ENCODE assay signal across 14 cellular contexts in the genomic region with DNA sequence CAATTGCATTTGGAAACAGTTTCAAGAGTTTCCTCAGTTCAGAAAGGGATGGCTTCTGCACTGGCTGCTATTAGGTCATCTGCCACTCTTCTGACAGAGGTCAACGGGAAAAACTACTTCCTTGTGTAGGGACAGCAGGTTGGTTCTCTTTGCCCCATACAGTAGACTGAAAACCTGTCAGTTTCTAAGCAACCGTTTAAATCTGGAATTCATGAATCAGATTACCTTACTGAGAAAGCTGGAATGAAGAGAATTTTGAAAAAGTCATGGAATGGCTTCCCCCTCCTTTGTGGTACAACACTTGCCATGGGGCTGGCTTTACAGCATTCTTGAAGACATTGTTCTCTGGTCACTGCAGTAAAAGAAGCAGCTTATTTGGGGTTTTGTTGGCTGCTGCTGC.
DNase-seq lines count a peak whose midpoint lies in the region; ATAC-seq and TF ChIP-seq lines count a peak whose summit lies in the region.
"Had no signal": no experiment of that assay in that cellular context is flagged by ENCODE, and none has a peak within 500 bp of the region (broad histone marks: within the 10 kb centered on the region; RNA-seq: fewer than 3 reads in every experiment).

No MANE protein-coding gene starts in this region.

- no TSS peak for BruUV-seq in PC-3 (replicated peaks; lab: Mats Ljungman, UMichigan)
- no TSS peak for BruUV-seq in A673 (replicated peaks; lab: Mats Ljungman, UMichigan)

- TF ChIP-seq CTCF in PC-3 (conservative IDR thresholded peaks at IDR 0.05; ENCODE audit: low read depth, low read length) (no peak), ovary (IDR thresholded peaks at IDR 0.05) (no peak), prostate gland (IDR thresholded peaks at IDR 0.05) (no peak), A673 (conservative IDR thresholded peaks at IDR 0.05; ENCODE audit: low read depth, low read length) (no peak)

- H3K4me3 ChIP-seq in PC-3 (ENCODE audit: low read length) (no peak overlapping the region), ovary (no peak overlapping the region), prostate gland (no peak overlapping the region), A673 (ENCODE audit: low read depth, low read length, poor library complexity, severe bottlenecking) (no peak overlapping the region)
- H3K4me3 ChIP-seq: BLaER1 treated with 17β-estradiol and CSF1 and Interleukin-3, amounts not matched to agents 10 nM and 100 nM had no signal

- no peak overlapping the region for H3K9ac ChIP-seq in PC-3 (ENCODE audit: low read length)
- H3K9ac ChIP-seq: BLaER1 treated with 17β-estradiol and CSF1 and Interleukin-3, amounts not matched to agents 10 nM and 100 nM had no signal

- no peaks in the 10 kb centered on the region for H3F3A ChIP-seq in PC-3 (ENCODE audit: low read length, unreplicated experiment)

- POLR2A ChIA-PET in PC-3 (lab: Charles Lee; ENCODE audit: unreplicated experiment) (no interaction called here), A673 (lab: Charles Lee; ENCODE audit: low non-redundant PET) (no interaction called here)

- H3K36me3 ChIP-seq in PC-3 (ENCODE audit: low read depth, low read length) = no peaks in the 10 kb centered on the region
- no peaks in the 10 kb centered on the region for H3K36me3 ChIP-seq in ovary
- H3K36me3 ChIP-seq in prostate gland = no peaks in the 10 kb centered on the region
- H3K36me3 ChIP-seq in A673 (ENCODE audit: insufficient read depth, low read length, poor library complexity, severe bottlenecking) = no peaks in the 10 kb centered on the region
- H3K36me3 ChIP-seq: BLaER1 treated with 17β-estradiol and CSF1 and Interleukin-3, amounts not matched to agents 10 nM and 100 nM had no signal

- DNase-seq in DMS53 (lab: John Stamatoyannopoulos, UW) (peak; percentile 45), PC-3 (peak; percentile 1), kidney tubule cell (ENCODE audit: low spot score) (peak; percentile 30), renal cortical epithelial cell (ENCODE audit: low read depth) (peak; percentile 0), ovary (no peak), prostate gland (ENCODE audit: low spot score) (no peak), A673 (ENCODE audit: low spot score) (no peak)
- DNase-seq: 8988T; ACHN; CD4-positive, CD25-positive, alpha-beta regulatory T cell; DMS79; IMR-90 had no signal

- H3K27ac ChIP-seq in PC-3 (ENCODE audit: low read length) (no peak overlapping the region), ovary (no peak overlapping the region), prostate gland (no peak overlapping the region), A673 (ENCODE audit: low read depth, low read length, poor library complexity, severe bottlenecking) (no peak overlapping the region)
- H3K27ac ChIP-seq: BLaER1 treated with 17β-estradiol and CSF1 and Interleukin-3, amounts not matched to agents 10 nM and 100 nM had no signal

- no peaks in the 10 kb centered on the region for H3K79me2 ChIP-seq in PC-3 (ENCODE audit: low read length)

- H3K9me3 ChIP-seq in PC-3 (ENCODE audit: low read length) = no peaks in the 10 kb centered on the region
- H3K9me3 ChIP-seq in ovary = no peaks in the 10 kb centered on the region
- H3K9me3 ChIP-seq in prostate gland = no peaks in the 10 kb centered on the region
- no peaks in the 10 kb centered on the region for H3K9me3 ChIP-seq in A673 (ENCODE audit: low read depth, low read length, poor library complexity, severe bottlenecking)
- H3K9me3 ChIP-seq: BLaER1 treated with 17β-estradiol and CSF1 and Interleukin-3, amounts not matched to agents 10 nM and 100 nM had no signal

- CTCF ChIA-PET in PC-3 (lab: Charles Lee) (no interaction called here), A673 (lab: Charles Lee) (no interaction called here)

- WGBS in ovary, 3 donors = 55 to 63% (median 60%) methylated on average over 2 of the region's 2 CpGs
- WGBS in prostate gland = 35% methylated on average over 2 of the region's 2 CpGs

- no peaks in the 10 kb centered on the region for H3K9me2 ChIP-seq in PC-3 (replicated peaks; ENCODE audit: low read length)

- no peaks in the 10 kb centered on the region for H4K20me1 ChIP-seq in PC-3 (ENCODE audit: low read length)
- H4K20me1 ChIP-seq: BLaER1 treated with 17β-estradiol and CSF1 and Interleukin-3, amounts not matched to agents 10 nM and 100 nM had no signal

- intact Hi-C loops in PC-3 (cut with micrococcal nuclease) = no loop called here
- intact Hi-C loops in ovary (cut with DNase I) = no loop called here
- intact Hi-C loops in prostate gland (cut with DNase I) = no loop called here
- intact Hi-C loops in A673 (cut with micrococcal nuclease; ENCODE audit: unreplicated experiment) = no loop called here

- H3K4me1 ChIP-seq in PC-3 (ENCODE audit: insufficient read depth, low read length) (no peaks in the 10 kb centered on the region; the same call in 1 of the 2 replicates), ovary (ENCODE audit: insufficient read depth) (no peaks in the 10 kb centered on the region), prostate gland (replicated peaks) (no peaks in the 10 kb centered on the region), A673 (ENCODE audit: insufficient read depth, low read length, poor library complexity, severe bottlenecking) (no peaks in the 10 kb centered on the region)
- H3K4me1 ChIP-seq: BLaER1 treated with 17β-estradiol and CSF1 and Interleukin-3, amounts not matched to agents 10 nM and 100 nM had no signal

- no peak overlapping the region for H2AFZ ChIP-seq in PC-3 (ENCODE audit: low read length)

- TF ChIP-seq EP300 in ovary (IDR thresholded peaks at IDR 0.05) = no peak

- TF ChIP-seq POLR2A in ovary (IDR thresholded peaks at IDR 0.05) (no peak), prostate gland (IDR thresholded peaks at IDR 0.05) (no peak)

- no peak overlapping the region for H3K4me2 ChIP-seq in PC-3 (ENCODE audit: low read length)
- H3K4me2 ChIP-seq: BLaER1 treated with 17β-estradiol and CSF1 and Interleukin-3, amounts not matched to agents 10 nM and 100 nM had no signal

- no peak for ATAC-seq in PC-3
- ATAC-seq in HG03139 (IDR thresholded peaks at IDR 0.05; ENCODE audit: unreplicated experiment) = no peak

- H3K27me3 ChIP-seq in PC-3 (ENCODE audit: low read length) = no peaks in the 10 kb centered on the region
- no peaks in the 10 kb centered on the region for H3K27me3 ChIP-seq in ovary
- H3K27me3 ChIP-seq in prostate gland (replicated peaks; ENCODE audit: insufficient read depth) = no peaks in the 10 kb centered on the region
- no peaks in the 10 kb centered on the region for H3K27me3 ChIP-seq in A673 (replicated peaks; ENCODE audit: insufficient read depth, low read depth, low read length, poor library complexity)
- H3K27me3 ChIP-seq: BLaER1 treated with 17β-estradiol and CSF1 and Interleukin-3, amounts not matched to agents 10 nM and 100 nM had no signal

Comparison
In these comparisons a context has a peak if more than half of its experiments do, and no peak if none do; other contexts are left out.
1. DNase-seq: peak in DMS53 (single experiment), PC-3 (single experiment), kidney tubule cell (single experiment) and renal cortical epithelial cell (single experiment); none in ovary (0 of 5), prostate gland (single experiment) and A673 (single experiment).